ENCODE assay signal across 9 cellular contexts in the genomic region with DNA sequence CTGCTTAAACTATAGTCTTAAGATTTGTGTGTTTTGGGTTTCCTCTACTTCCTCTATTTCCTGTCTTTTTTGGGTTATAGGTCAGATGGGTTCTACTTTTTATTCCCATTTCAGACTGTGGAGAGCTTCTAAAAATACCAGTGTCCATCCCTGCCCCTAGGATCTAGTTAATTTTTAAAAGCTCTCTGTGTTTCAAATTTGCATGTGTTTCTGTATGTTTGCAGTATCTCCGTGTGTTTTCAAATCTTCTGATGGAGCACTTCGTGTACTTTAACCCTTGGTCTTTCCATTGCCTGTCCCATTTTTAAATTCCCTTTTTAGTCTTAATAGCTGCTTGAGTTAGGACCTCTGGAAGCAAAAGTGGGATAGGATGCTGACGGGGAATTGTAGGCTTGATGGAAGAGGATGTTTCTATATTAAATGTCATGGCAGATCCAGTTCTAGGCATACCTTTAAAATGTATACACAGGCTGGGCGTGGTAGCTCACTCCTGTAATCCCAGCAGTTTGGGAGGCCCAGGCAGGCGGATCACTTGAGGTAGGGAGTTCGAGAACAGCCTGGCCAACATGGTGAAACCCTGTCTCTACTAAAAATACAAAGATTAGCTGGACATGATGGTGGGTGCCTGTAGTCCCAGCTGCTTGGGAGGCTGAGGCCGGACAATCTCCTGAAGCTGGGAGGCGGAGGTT. TPM values are rescaled to one million over a fixed set of nuclear protein-coding genes. Genes with fewer than 3 reads are reported as not detected.
DNase-seq lines count a peak whose midpoint lies in the region; ATAC-seq and TF ChIP-seq lines count a peak whose summit lies in the region.
"Had no signal": no experiment of that assay in that cellular context is flagged by ENCODE, and none has a peak within 500 bp of the region (broad histone marks: within the 10 kb centered on the region; RNA-seq: fewer than 3 reads in every experiment).

No MANE protein-coding gene starts in this region.

- ATAC-seq in memory B cell (ENCODE audit: low read depth) = no peak

- H3K9me3 Mint-ChIP-seq in activated naive CD4-positive, alpha-beta T cell treated with anti-CD3 and anti-CD28 coated beads for 36 hours = no peaks in the 10 kb centered on the region
- H3K9me3 Mint-ChIP-seq in memory B cell = no peaks in the 10 kb centered on the region

- peak overlapping the region; percentile 62 to 99 (median 94) for H3K27ac ChIP-seq in adrenal gland
- peak overlapping the region; percentile 90 to 99 (median 98) for H3K27ac ChIP-seq in tibial nerve

- H3K4me3 ChIP-seq in adrenal gland (peak overlapping the region in 1 of 4 donors; percentile 48), tibial nerve (peak overlapping the region in 1 of 4 donors; percentile 0)

- peak in 1 of 2 donors; percentile 7 for TF ChIP-seq POLR2A in adrenal gland (IDR thresholded peaks at IDR 0.05)
- no peak for TF ChIP-seq POLR2A in tibial nerve (IDR thresholded peaks at IDR 0.05)

- peaks cover 70% of the 10 kb centered on the region for H3K36me3 Mint-ChIP-seq in activated naive CD4-positive, alpha-beta T cell treated with anti-CD3 and anti-CD28 coated beads for 36 hours (ENCODE audit: low read depth)
- peaks cover 30% of the 10 kb centered on the region for H3K36me3 Mint-ChIP-seq in memory B cell

- H3K9me3 ChIP-seq in adrenal gland (replicated peaks in 1 of 3) = no peaks in the 10 kb centered on the region
- no peaks in the 10 kb centered on the region for H3K9me3 ChIP-seq in tibial nerve

- WGBS in adrenal gland, 4 donors = 65 to 75% (median 70%) methylated on average over 7 to 8 of the region's 8 CpGs
- 59 to 60% methylated on average over 8 of the region's 8 CpGs for WGBS in tibial nerve, 2 donors

- peaks cover 82% of the 10 kb centered on the region for H3K4me1 Mint-ChIP-seq in activated naive CD4-positive, alpha-beta T cell treated with anti-CD3 and anti-CD28 coated beads for 36 hours (ENCODE audit: low read depth)
- H3K4me1 Mint-ChIP-seq in memory B cell = peaks cover 61% of the 10 kb centered on the region

- intact Hi-C loops in activated naive CD4-positive, alpha-beta T cell treated with anti-CD3 and anti-CD28 coated beads for 36 hours (cut with micrococcal nuclease) = loop anchor here (10.0 kb wide), 1 partner anchor 1326 kb away; a partner anchor contains a TSS
- intact Hi-C loops in adrenal gland (cut with DNase I) = no loop called here

- CTCF ChIA-PET in activated naive CD4-positive, alpha-beta T cell treated with anti-CD3 and anti-CD28 coated beads for 36 hours (lab: Charles Lee) = interaction anchor here (0.6 to 5.2 kb wide), 7 partner anchors 10 to 111 kb away, joined by 3 to 30 read pairs (median 11); no protein-coding TSS in a partner anchor

- no peaks in the 10 kb centered on the region for H3K36me3 ChIP-seq in adrenal gland (replicated peaks in 1 of 2)
- H3K36me3 ChIP-seq in tibial nerve = no peaks in the 10 kb centered on the region

- H3K4me1 ChIP-seq in adrenal gland (replicated peaks in 1 of 2) (peaks cover 33 to 82% of the 10 kb centered on the region in 2 donors), tibial nerve (peaks cover 0 to 87% (median 78%) of the 10 kb centered on the region in 4 donors)

- peak overlapping the region; percentile 92 for H3K4me3 Mint-ChIP-seq in activated naive CD4-positive, alpha-beta T cell treated with anti-CD3 and anti-CD28 coated beads for 36 hours
- H3K4me3 Mint-ChIP-seq in memory B cell = peak overlapping the region; percentile 74

- TF ChIP-seq EP300 in tibial nerve (IDR thresholded peaks at IDR 0.05) = no peak

- no peak for DNase-seq in activated naive CD4-positive, alpha-beta T cell treated with anti-CD3 and anti-CD28 coated beads for 36 hours
- no peak for DNase-seq in activated naive CD4-positive, alpha-beta T cell treated with Interleukin-2 at 50 U/mL for 16 hours
- DNase-seq in adrenal gland = no peak
- DNase-seq in memory B cell (ENCODE audit: low spot score in 2 of 2) = no peak
- DNase-seq in tibial nerve (ENCODE audit: low spot score in 2 of 2) = no peak
- no peak for DNase-seq in HUDEP-2 (lab: John Stamatoyannopoulos, UW; ENCODE audit: unreplicated experiment in 76 of 76)
- no peak for DNase-seq in NCI-H1417 treated with DMSO at 0.1 percent for 48 hours (lab: John Stamatoyannopoulos, UW)
- no peak for DNase-seq in SKM-1 treated with dmso at 0.1 percent for 144 hours (lab: John Stamatoyannopoulos, UW; ENCODE audit: unreplicated experiment)
- DNase-seq: effector CD8-positive, alpha-beta T cell had no signal

- H3K27me3 ChIP-seq in adrenal gland (no peaks in the 10 kb centered on the region), tibial nerve (no peaks in the 10 kb centered on the region)

- peak overlapping the region; percentile 100 for H3K27ac Mint-ChIP-seq in activated naive CD4-positive, alpha-beta T cell treated with anti-CD3 and anti-CD28 coated beads for 36 hours
- H3K27ac Mint-ChIP-seq in memory B cell = peak overlapping the region; percentile 99

- H3K27me3 Mint-ChIP-seq in activated naive CD4-positive, alpha-beta T cell treated with anti-CD3 and anti-CD28 coated beads for 36 hours (ENCODE audit: low read depth) = peaks cover 4% of the 10 kb centered on the region
- H3K27me3 Mint-ChIP-seq in memory B cell = no peaks in the 10 kb centered on the region

- no peak for TF ChIP-seq CTCF in adrenal gland (IDR thresholded peaks at IDR 0.05)
- no peak for TF ChIP-seq CTCF in tibial nerve (IDR thresholded peaks at IDR 0.05)

RNA-seq across cellular contexts. Expression of a gene that starts 8.4 kb away (rescaled TPM):
- 100 to 1,000 TPM; 164 to 185 TPM for total RNA-seq in activated naive CD4-positive, alpha-beta T cell treated with anti-CD3 and anti-CD28 coated beads for 36 hours
- total RNA-seq in adrenal gland (100 to 1,000 TPM in 2 of 8 donors, 10 to 100 TPM in 6; 41.3 to 115 (median 83.1) TPM), tibial nerve (100 to 1,000 TPM in 2 of 4 donors, 10 to 100 TPM in 2; 96.5 to 133 (median 102) TPM)
- 10 to 100 TPM; 40.1 to 60.2 (median 50.3) TPM for polyA plus RNA-seq in adrenal gland
